ENCODE assay signal across 21 cellular contexts in genomic region chr2:126986788-126987187, GRCh38.
"Had no signal": no experiment of that assay in that cellular context is flagged by ENCODE, and none has a peak within 500 bp of the region (broad histone marks: within the 10 kb centered on the region; RNA-seq: fewer than 3 reads in every experiment).

No MANE protein-coding gene starts in this region.

- H3K27ac ChIP-seq: ascending aorta, cardiac muscle cell, pancreas, prostate gland, vagina had no signal

- H3K27me3 ChIP-seq: ascending aorta, cardiac muscle cell, pancreas, vagina had no signal

- H3K4me3 ChIP-seq: ascending aorta, cardiac muscle cell, pancreas, prostate gland, smooth muscle cell, vagina had no signal

- DNase-seq: activated CD4-positive, alpha-beta T cell treated with anti-CD3 and anti-CD28 coated beads for 4 hours; activated CD4-positive, alpha-beta T cell treated with anti-CD3 and anti-CD28 coated beads, Interleukin-2, amount 50 U/mL, for 48 hours; activated CD4-positive, CD25-positive, alpha-beta regulatory T cell; activated CD8-positive, alpha-beta memory T cell treated with anti-CD3 and anti-CD28 coated beads for 24 hours; activated effector memory CD4-positive, alpha-beta T cell treated with anti-CD3 and anti-CD28 coated beads, Interleukin-2, amount 50 U/mL, for 16 hours; activated naive CD4-positive, alpha-beta T cell treated with anti-CD3 and anti-CD28 coated beads for 36 hours; activated naive CD8-positive, alpha-beta T cell treated with anti-CD3 and anti-CD28 coated beads, Interleukin-2, amount 10 ng/mL, durations not matched to agents 7 days and 5 days; islet precursor cell; mammary epithelial cell; naive B cell; pancreas; stimulated activated CD4-positive, alpha-beta T cell treated with anti-CD3 and anti-CD28 coated beads, Interleukin-1b, Interleukin-23, amount 100 ng/mL, for 48 hours; stimulated activated CD4-positive, alpha-beta T cell treated with anti-CD3 and anti-CD28 coated beads, Interleukin-4, amount 100 ng/mL, for 4 hours; stimulated activated CD8-positive, alpha-beta memory T cell treated with anti-CD3 and anti-CD28 coated beads, Interleukin-4, amount 100 ng/mL, for 48 hours; stimulated activated naive CD8-positive, alpha-beta T cell treated with anti-CD3 and anti-CD28 coated beads, Interleukin-15, amount 100 ng/mL, for 72 hours; substantia nigra had no signal

- H3K4me1 ChIP-seq: ascending aorta, pancreas, prostate gland, vagina had no signal

- H3K4me2 ChIP-seq: smooth muscle cell had no signal

- H3K9me3 ChIP-seq: ascending aorta, pancreas, prostate gland, vagina had no signal

- H3K36me3 ChIP-seq: ascending aorta, cardiac muscle cell, pancreas, prostate gland, vagina had no signal
